Comparison of ENCODE assay signal across 1 cellular context in the genomic region with DNA sequence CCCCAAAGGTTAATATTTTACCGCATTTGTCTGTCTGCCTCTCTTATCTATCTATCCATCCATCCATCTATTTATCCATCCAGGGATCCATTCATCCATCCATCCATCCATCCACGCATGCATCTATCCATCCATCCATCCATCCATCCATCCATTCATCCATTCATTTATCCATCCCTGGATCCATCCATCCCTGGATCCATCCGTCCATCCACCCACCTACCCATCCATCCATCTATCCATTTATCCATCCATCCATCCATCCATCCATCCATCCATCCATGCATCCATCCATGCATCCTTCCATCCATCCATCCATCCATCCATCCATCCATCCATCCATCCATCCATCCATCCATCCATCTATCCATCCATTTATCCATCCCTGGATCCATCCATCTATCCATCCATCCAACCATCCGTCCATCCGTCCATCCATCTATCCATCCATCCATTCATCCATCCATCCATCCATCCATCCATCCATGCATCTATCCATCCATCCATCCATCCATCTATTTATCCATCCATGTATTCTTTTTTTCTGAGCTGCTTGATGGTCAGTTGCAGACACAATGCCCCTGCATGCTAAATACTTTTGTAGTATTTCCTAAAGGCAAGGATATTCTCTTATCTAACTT.
TF ChIP-seq lines count a peak whose summit lies in the region.

No MANE protein-coding gene starts in this region.

TF ChIP-seq in HEK293, 187 proteins besides CTCF, POLR2A, EP300 and RAD21:
- peak; percentile 94 for TF ChIP-seq ZNF366 (tag by site-specific recombination; conservative IDR thresholded peaks at IDR 0.05)
- TF ChIP-seq ZBTB17 (tag by site-specific recombination; IDR thresholded peaks at IDR 0.05), result peak; percentile 94
